Comparison of ENCODE assay signal across 24 cellular contexts in the genomic region with DNA sequence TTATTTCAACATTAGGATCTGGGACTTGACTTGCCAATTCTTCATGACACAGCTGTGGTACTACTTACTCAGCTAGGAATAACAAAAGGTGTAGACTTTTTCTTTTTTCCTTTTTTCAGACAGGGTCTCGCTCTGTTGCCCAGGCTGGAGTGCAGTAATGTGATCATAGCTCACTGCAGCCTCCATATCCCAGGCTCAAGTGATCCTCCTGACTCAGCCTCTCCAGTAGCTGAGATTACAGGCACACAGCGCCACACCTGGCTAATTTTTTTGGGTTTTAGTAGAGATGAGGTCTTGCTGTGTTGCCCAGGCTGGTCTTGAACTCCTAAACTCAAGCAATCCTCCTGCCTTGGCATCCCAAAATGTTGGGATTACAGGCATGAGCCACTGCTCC.
"Had no signal": no experiment of that assay in that cellular context is flagged by ENCODE, and none has a peak within 500 bp of the region (broad histone marks: within the 10 kb centered on the region; RNA-seq: fewer than 3 reads in every experiment).

No MANE protein-coding gene starts in this region.

- H3K9me3 Mint-ChIP-seq: activated T-cell treated with anti-CD3 and anti-CD28 coated beads, Interleukin-2, amount 50 U/mL, for 4 hours; mesothelial cell of epicardium; naive thymus-derived CD8-positive, alpha-beta T cell; neural progenitor cell; stimulated activated memory B cell treated with anti-CD40 and anti-IgM and Interleukin-4, amounts not matched to agents 10 μg/mL and 1 μg/mL and 100 μg/mL, for 72 hours; T-cell; T-helper 2 cell treated with Interferon-gamma antibody and Interleukin-4, amounts not matched to agents 5 μg/mL and 100 μg/mL, for 36 hours had no signal

- ATAC-seq: activated T-cell treated with anti-CD3 and anti-CD28 coated beads, Interleukin-2, amount 50 U/mL, for 4 hours; gastroesophageal sphincter; naive thymus-derived CD8-positive, alpha-beta T cell; stimulated activated memory B cell treated with anti-CD40 and anti-IgM and Interleukin-4, amounts not matched to agents 10 μg/mL and 1 μg/mL and 100 μg/mL, for 72 hours; T-cell had no signal

- H3K9ac ChIP-seq: neural progenitor cell had no signal

- H3K9me3 ChIP-seq: adrenal gland, colonic mucosa, esophagus squamous epithelium, gastroesophageal sphincter, left ventricle myocardium inferior, sigmoid colon, thoracic aorta, upper lobe of left lung had no signal

- H3K27me3 ChIP-seq: adrenal gland, colonic mucosa, dorsolateral prefrontal cortex, esophagus squamous epithelium, gastroesophageal sphincter, neural progenitor cell, sigmoid colon, upper lobe of left lung had no signal

- H3K36me3 ChIP-seq: neural progenitor cell had no signal

- H3K27me3 Mint-ChIP-seq: naive thymus-derived CD8-positive, alpha-beta T cell; stimulated activated memory B cell treated with anti-CD40 and anti-IgM and Interleukin-4, amounts not matched to agents 10 μg/mL and 1 μg/mL and 100 μg/mL, for 72 hours; T-cell had no signal

- H3K4me3 Mint-ChIP-seq: activated T-cell treated with anti-CD3 and anti-CD28 coated beads, Interleukin-2, amount 50 U/mL, for 4 hours; mesothelial cell of epicardium; naive thymus-derived CD8-positive, alpha-beta T cell; neural progenitor cell; stimulated activated memory B cell treated with anti-CD40 and anti-IgM and Interleukin-4, amounts not matched to agents 10 μg/mL and 1 μg/mL and 100 μg/mL, for 72 hours; T-cell; T-helper 2 cell treated with Interferon-gamma antibody and Interleukin-4, amounts not matched to agents 5 μg/mL and 100 μg/mL, for 36 hours had no signal

- H3K4me2 ChIP-seq: neural progenitor cell, smooth muscle cell had no signal

- FAIRE-seq: bronchial epithelial cell, TTC549 had no signal

- H3K4me3 ChIP-seq: adrenal gland, colonic mucosa, dorsolateral prefrontal cortex, esophagus squamous epithelium, gastroesophageal sphincter, left ventricle myocardium inferior, neural progenitor cell, sigmoid colon, smooth muscle cell, thoracic aorta, upper lobe of left lung had no signal

- H3K27ac ChIP-seq: adrenal gland, colonic mucosa, dorsolateral prefrontal cortex, esophagus squamous epithelium, gastroesophageal sphincter, left ventricle myocardium inferior, neural progenitor cell, sigmoid colon, thoracic aorta, upper lobe of left lung had no signal

- H3K4me1 ChIP-seq: adrenal gland, colonic mucosa, neural progenitor cell had no signal

- DNase-seq: activated CD4-positive, alpha-beta T cell treated with anti-CD3 and anti-CD28 coated beads, Interleukin-2, amount 50 U/mL, for 48 hours; activated naive CD4-positive, alpha-beta T cell treated with anti-CD3 and anti-CD28 coated beads, Interleukin-2, amount 50 U/mL, for 16 hours; activated T-cell treated with anti-CD3 and anti-CD28 coated beads, Interleukin-2, amount 50 U/mL, for 4 hours; colonic mucosa; dorsolateral prefrontal cortex; esophagus squamous epithelium; hypothalamus; left ventricle myocardium inferior; mammary epithelial cell; naive thymus-derived CD8-positive, alpha-beta T cell; sigmoid colon; stimulated activated CD4-positive, alpha-beta T cell treated with anti-CD3 and anti-CD28 coated beads, Interleukin-15, amount 100 ng/mL, for 24 hours; T-cell; upper lobe of left lung had no signal

- H3K27ac Mint-ChIP-seq: mesothelial cell of epicardium; naive thymus-derived CD8-positive, alpha-beta T cell; neural progenitor cell; stimulated activated memory B cell treated with anti-CD40 and anti-IgM and Interleukin-4, amounts not matched to agents 10 μg/mL and 1 μg/mL and 100 μg/mL, for 72 hours; T-cell; T-helper 2 cell treated with Interferon-gamma antibody and Interleukin-4, amounts not matched to agents 5 μg/mL and 100 μg/mL, for 36 hours had no signal

- H3K4me1 Mint-ChIP-seq: mesothelial cell of epicardium; stimulated activated memory B cell treated with anti-CD40 and anti-IgM and Interleukin-4, amounts not matched to agents 10 μg/mL and 1 μg/mL and 100 μg/mL, for 72 hours; T-cell had no signal

- H2AFZ ChIP-seq: neural progenitor cell had no signal
